Comparison of ENCODE assay signal across 11 cellular contexts in the genomic region with DNA sequence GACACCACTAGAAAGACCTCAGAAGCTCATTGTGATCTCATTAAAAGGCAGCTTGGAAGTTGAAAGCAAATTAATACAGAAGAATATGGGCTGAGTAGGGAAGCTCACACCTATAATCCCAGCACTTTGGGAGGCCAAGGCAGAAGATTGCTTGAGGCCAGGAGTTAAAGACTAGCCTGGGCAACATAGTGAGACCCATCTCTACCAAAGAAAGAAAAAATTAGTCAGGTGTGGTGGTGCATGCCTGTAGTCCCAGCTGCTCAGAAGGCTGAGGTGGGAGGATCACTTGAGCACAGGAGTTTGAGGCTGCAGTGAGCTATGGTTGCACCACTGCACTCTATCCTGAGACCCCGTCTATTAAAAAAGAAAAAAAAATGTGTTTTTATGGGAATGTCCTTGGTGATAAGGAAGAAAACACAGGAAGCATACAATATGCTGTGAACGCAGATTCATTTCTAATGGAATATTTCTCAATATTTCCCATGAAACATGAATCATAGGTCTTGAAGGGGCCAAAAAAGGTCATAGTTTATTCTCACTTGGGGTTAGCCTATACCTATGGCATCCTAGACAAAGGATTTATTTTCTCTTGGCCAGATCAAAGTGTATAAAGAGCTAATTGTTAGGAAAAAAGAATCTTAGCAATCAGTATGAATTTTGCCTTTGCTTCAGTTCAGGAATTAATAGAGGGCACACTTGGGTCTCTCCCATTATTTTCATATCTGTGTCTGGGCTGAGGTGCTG.
A peak's percentile ranks its signal among the peaks of the same experiment; 100 is the strongest.
DNase-seq lines count a peak whose midpoint lies in the region; ATAC-seq and TF ChIP-seq lines count a peak whose summit lies in the region.
"Had no signal": no experiment of that assay in that cellular context is flagged by ENCODE, and none has a peak within 500 bp of the region (broad histone marks: within the 10 kb centered on the region; RNA-seq: fewer than 3 reads in every experiment).

No MANE protein-coding gene starts in this region.

- no peak for ATAC-seq in HG03460 (IDR thresholded peaks at IDR 0.05; ENCODE audit: unreplicated experiment)

- H3K4me1 ChIP-seq in CD4-positive, alpha-beta memory T cell (ENCODE audit: insufficient read depth, low read length), result peaks cover 72% of the 10 kb centered on the region
- peaks cover 33% of the 10 kb centered on the region for H3K4me1 ChIP-seq in fibroblast of lung (ENCODE audit: control insufficient read depth, extremely low read depth, insufficient read depth, low read length)
- peaks cover 23% of the 10 kb centered on the region for H3K4me1 ChIP-seq in ovary (ENCODE audit: insufficient read depth)

- DNase-seq in CD4-positive, alpha-beta memory T cell, result no peak
- peak; percentile 52 for DNase-seq in SK-MEL-5 (ENCODE audit: low read depth, low spot score)
- DNase-seq in fibroblast of lung (ENCODE audit: low read depth in 2 of 2), result peak in 1 of 2 donors; percentile 50
- DNase-seq in ovary, result no peak
- DNase-seq in NCI-H146 (lab: John Stamatoyannopoulos, UW), result no peak
- no peak for DNase-seq in NCI-H2081 (lab: John Stamatoyannopoulos, UW)
- no peak for DNase-seq in HuH-7 (ENCODE audit: low spot score)
- DNase-seq: MM.1S, testis had no signal

- peak overlapping the region in 6 of 8 donors; percentile 1 to 67 (median 54) for H3K4me3 Mint-ChIP-seq in CD4-positive, alpha-beta memory T cell
- H3K4me3 Mint-ChIP-seq: activated naive CD8-positive, alpha-beta T cell had no signal

- no peak overlapping the region for H3K4me2 ChIP-seq in fibroblast of lung (ENCODE audit: extremely low read depth, insufficient read depth, low read length)

- H3K27me3 ChIP-seq in CD4-positive, alpha-beta memory T cell (ENCODE audit: insufficient read depth, low read length), result no peaks in the 10 kb centered on the region
- H3K27me3 ChIP-seq in fibroblast of lung (ENCODE audit: control insufficient read depth, insufficient read depth, low read length), result no peaks in the 10 kb centered on the region
- no peaks in the 10 kb centered on the region for H3K27me3 ChIP-seq in ovary
- H3K27me3 ChIP-seq: testis had no signal

- intact Hi-C loops in CD4-positive, alpha-beta memory T cell (cut with micrococcal nuclease), result no loop called here
- intact Hi-C loops in ovary (cut with DNase I), result no loop called here

- POLR2A ChIA-PET in CD4-positive, alpha-beta memory T cell (lab: Charles Lee; ENCODE audit: partially characterized antibody), result interaction anchor here (0.6 to 0.7 kb wide), 2 partner anchors 19 to 30 kb away, joined by 3 read pairs; no protein-coding TSS in a partner anchor

- H3K4me1 Mint-ChIP-seq in CD4-positive, alpha-beta memory T cell, result peaks cover 45 to 78% (median 55%) of the 10 kb centered on the region in 4 donors

- H3K9ac ChIP-seq in fibroblast of lung (ENCODE audit: insufficient read depth, low read length), result no peak overlapping the region

- no peaks in the 10 kb centered on the region for H3K9me3 ChIP-seq in CD4-positive, alpha-beta memory T cell (ENCODE audit: control insufficient read depth in 1 of 2, low read length in 2 of 2)
- no peaks in the 10 kb centered on the region for H3K9me3 ChIP-seq in fibroblast of lung (ENCODE audit: control insufficient read depth, insufficient read depth, low read depth, low read length)
- H3K9me3 ChIP-seq in ovary, result no peaks in the 10 kb centered on the region
- H3K9me3 ChIP-seq: testis had no signal

- no peak for TF ChIP-seq POLR2A in ovary (IDR thresholded peaks at IDR 0.05)

- no peak overlapping the region for H3K4me3 ChIP-seq in CD4-positive, alpha-beta memory T cell (ENCODE audit: low read length in 2 of 2)
- H3K4me3 ChIP-seq in fibroblast of lung (replicated peaks in 1 of 4; ENCODE audit: control extremely low read depth in 1 of 4, insufficient read depth in 1 of 4, low read depth in 3 of 4, low read length in 4 of 4) (no peak overlapping the region), ovary (no peak overlapping the region)
- H3K4me3 ChIP-seq: testis had no signal

- no peaks in the 10 kb centered on the region for H3K27me3 Mint-ChIP-seq in CD4-positive, alpha-beta memory T cell
- H3K27me3 Mint-ChIP-seq: activated naive CD8-positive, alpha-beta T cell had no signal

- TF ChIP-seq CTCF in fibroblast of lung (conservative IDR thresholded peaks at IDR 0.05 in 1 of 2, IDR thresholded peaks at IDR 0.05 in 1 of 2; ENCODE audit: low read depth in 1 of 2, low read length in 2 of 2), result no peak
- TF ChIP-seq CTCF in ovary (IDR thresholded peaks at IDR 0.05), result no peak

- in situ Hi-C loops in SK-MEL-5 (cut with HindIII; ENCODE audit: low pct_unique_long_range_greater_than_20kb, low sequenced_read_pairs), result no loop called here

- no peak overlapping the region for H2AFZ ChIP-seq in fibroblast of lung (ENCODE audit: low read length)

- peak overlapping the region in 6 of 7 donors; percentile 5 to 82 (median 40) for H3K27ac Mint-ChIP-seq in CD4-positive, alpha-beta memory T cell
- H3K27ac Mint-ChIP-seq: activated naive CD8-positive, alpha-beta T cell had no signal

- no peaks in the 10 kb centered on the region for H4K20me1 ChIP-seq in fibroblast of lung (ENCODE audit: control insufficient read depth, extremely low read depth, insufficient read depth, low read length)

- no peak overlapping the region for H3K27ac ChIP-seq in CD4-positive, alpha-beta memory T cell (ENCODE audit: low read depth, low read length)
- H3K27ac ChIP-seq in fibroblast of lung (ENCODE audit: insufficient read depth, low read length) (peak overlapping the region; percentile 40), ovary (peak overlapping the region; percentile 9 to 51)

- no peaks in the 10 kb centered on the region for H3K36me3 ChIP-seq in CD4-positive, alpha-beta memory T cell (ENCODE audit: insufficient read depth, low read length)
- H3K36me3 ChIP-seq in fibroblast of lung (ENCODE audit: control insufficient read depth, insufficient read depth, low read length) (no peaks in the 10 kb centered on the region), ovary (no peaks in the 10 kb centered on the region)

- H3K9me3 Mint-ChIP-seq in CD4-positive, alpha-beta memory T cell, result no peaks in the 10 kb centered on the region

- H3K79me2 ChIP-seq in fibroblast of lung (ENCODE audit: control insufficient read depth, insufficient read depth, low read length), result peaks cover 54% of the 10 kb centered on the region

- 3 to 14% (median 4%) methylated on average over 2 of the region's 2 CpGs for WGBS in ovary, 3 donors

- no peak for TF ChIP-seq EP300 in ovary (IDR thresholded peaks at IDR 0.05)

- H3K36me3 Mint-ChIP-seq in CD4-positive, alpha-beta memory T cell, result no peaks in the 10 kb centered on the region

- CTCF ChIA-PET in CD4-positive, alpha-beta memory T cell (lab: Charles Lee; ENCODE audit: partially characterized antibody), result interaction anchor here (0.8 to 1.7 kb wide), 3 partner anchors 8 to 102 kb away, joined by 3 to 5 read pairs (median 3); no protein-coding TSS in a partner anchor
